In genomic region chr2:98608118-98608961, GRCh38 we compare ENCODE assay signal across 8 cellular contexts. TPM values are rescaled to one million over a fixed set of nuclear protein-coding genes. Genes with fewer than 3 reads are reported as not detected.
DNase-seq lines count a peak whose midpoint lies in the region; ATAC-seq and TF ChIP-seq lines count a peak whose summit lies in the region.

Gene COA5, minus strand, starts transcription at chr2:98608512. Its CDS starts 107 bp downstream, at chr2:98608405.
Gene UNC50, plus strand, starts transcription at chr2:98608589. Its CDS starts 1,171 bp downstream, at chr2:98609760.

- peak; percentile 83 for ATAC-seq in GM19438 (IDR thresholded peaks at IDR 0.05; ENCODE audit: low read depth, unreplicated experiment)
- ATAC-seq in HG03571 (IDR thresholded peaks at IDR 0.05; ENCODE audit: unreplicated experiment) = peak; percentile 85
- peak; percentile 96 to 98 (median 97) for ATAC-seq in right lobe of liver

- peak; percentile 89 for TF ChIP-seq POLR2A in right lobe of liver (IDR thresholded peaks at IDR 0.05)

- H3K27ac ChIP-seq in dorsolateral prefrontal cortex (peak within 1 kb of the TSS; percentile 70 to 98 (median 93)), right lobe of liver (peak within 1 kb of the TSS; percentile 92 to 94 (median 93))

- peaks cover 0 to 31% (median 14%) of the 10 kb centered on the region in 4 donors for H3K36me3 ChIP-seq in right lobe of liver

- DNase-seq in CD1c-positive myeloid dendritic cell (ENCODE audit: extremely low spot score) = peak; percentile 96
- DNase-seq in NCI-H82 (lab: John Stamatoyannopoulos, UW) = peak; percentile 91
- peak; percentile 93 for DNase-seq in activated CD4-positive, alpha-beta T cell treated with anti-CD3 and anti-CD28 coated beads, Interleukin-2, amount 50 U/mL, for 48 hours
- peak; percentile 64 to 92 (median 82) for DNase-seq in dorsolateral prefrontal cortex
- DNase-seq in right lobe of liver = peak; percentile 92 to 93 (median 93)
- peak; percentile 94 for DNase-seq in stimulated activated CD4-positive, alpha-beta T cell treated with anti-CD3 and anti-CD28 coated beads, Interleukin-4, amount 100 ng/mL, for 24 hours

- intact Hi-C loops in dorsolateral prefrontal cortex (cut with DNase I) (loop anchor here (2.0 to 10.0 kb wide), 3 partner anchors 164 to 728 kb away; partner anchors contain the start of genes INPP4A (in 2 of the 2), C2orf15 (in 1 of the 2), EIF5B (in 1 of the 2) and TXNDC9 (in 1 of the 2)), right lobe of liver (cut with DNase I) (no loop called here)

- H3K4me1 ChIP-seq in right lobe of liver = peaks cover 0 to 34% (median 14%) of the 10 kb centered on the region in 4 donors

- no peaks in the 10 kb centered on the region for H3K9me3 ChIP-seq in right lobe of liver

- H3K27me3 ChIP-seq in dorsolateral prefrontal cortex (no peaks in the 10 kb centered on the region), right lobe of liver (no peaks in the 10 kb centered on the region)

- H3K4me3 ChIP-seq in dorsolateral prefrontal cortex (peak within 1 kb of the TSS; percentile 60 to 100 (median 98)), right lobe of liver (peak within 1 kb of the TSS; percentile 90 to 95 (median 92))

- WGBS in right lobe of liver (ENCODE audit: insufficient coverage, low coverage, low lambda C conversion rate, missing lambda C conversion rate) = 0% methylated on average over 36 of the region's 92 CpGs

- TF ChIP-seq CTCF in dorsolateral prefrontal cortex (IDR thresholded peaks at IDR 0.05 in 54 of 56, conservative IDR thresholded peaks at IDR 0.05 in 2 of 56; ENCODE audit: low read depth in 1 of 56, partially characterized antibody in 56 of 56) (peak in 47 of 56 donors; percentile 3 to 67 (median 37)), right lobe of liver (IDR thresholded peaks at IDR 0.05) (peak in 1 of 4 donors; percentile 7)

RNA-seq across cellular contexts. Expression of gene COA5, which starts in this region (rescaled TPM):
- total RNA-seq in dorsolateral prefrontal cortex = 10 to 100 TPM; 41.4 to 68.3 (median 56.3) TPM
- 10 to 100 TPM; 12.9 to 23.0 (median 16.7) TPM for total RNA-seq in right lobe of liver

RNA-seq across cellular contexts. Expression of gene UNC50, which starts in this region (rescaled TPM):
- total RNA-seq in dorsolateral prefrontal cortex = 10 to 100 TPM; 30.2 to 65.7 (median 43.9) TPM
- total RNA-seq in right lobe of liver = 10 to 100 TPM; 19.6 to 30.5 (median 22.7) TPM

Comparison
In these comparisons a context has a peak if more than half of its experiments do, and no peak if none do; other contexts are left out.
1. Peak in every context shown above with its lines: DNase-seq, ATAC-seq, H3K4me3 ChIP-seq and H3K27ac ChIP-seq.
2. intact Hi-C loops: an anchor here in dorsolateral prefrontal cortex (2.0 to 10.0 kb wide); none called in right lobe of liver.